Comparison of ENCODE assay signal across 24 cellular contexts in genomic region chr1:31529999-31530705, GRCh38. TPM values are rescaled to one million over a fixed set of nuclear protein-coding genes. Genes with fewer than 3 reads are reported as not detected.
DNase-seq lines count a peak whose midpoint lies in the region; ATAC-seq and TF ChIP-seq lines count a peak whose summit lies in the region.
"Had no signal": no experiment of that assay in that cellular context is flagged by ENCODE, and none has a peak within 500 bp of the region (broad histone marks: within the 10 kb centered on the region; RNA-seq: fewer than 3 reads in every experiment).

No MANE protein-coding gene starts in this region.

- no peak overlapping the region for H3K18ac ChIP-seq in trophoblast cell (ENCODE audit: low read length)

- H2BK5ac ChIP-seq in trophoblast cell (ENCODE audit: low read depth, low read length, poor library complexity), result peak overlapping the region; percentile 94

- H3K79me1 ChIP-seq in trophoblast cell (ENCODE audit: low read length), result peaks cover 23% of the 10 kb centered on the region

- intact Hi-C loops in right lobe of liver (cut with DNase I), result no loop called here

- no peak overlapping the region for H2AFZ ChIP-seq in trophoblast cell (ENCODE audit: insufficient read depth, low read length, poor library complexity)
- H2AFZ ChIP-seq: hepatocyte had no signal

- peak overlapping the region; percentile 21 for H3K4me3 ChIP-seq in endodermal cell (ENCODE audit: low read length)
- H3K4me3 ChIP-seq in trophoblast cell (ENCODE audit: low read depth, low read length), result no peak overlapping the region
- H3K4me3 ChIP-seq in right lobe of liver, result no peak overlapping the region
- H3K4me3 ChIP-seq: body of pancreas, hepatocyte, tibial nerve had no signal

- H3K79me2 ChIP-seq in trophoblast cell (ENCODE audit: control insufficient read depth, insufficient read depth, low read length, poor library complexity), result peaks cover under 1% of the 10 kb centered on the region
- H3K79me2 ChIP-seq: hepatocyte had no signal

- no peak overlapping the region for H3K4me2 ChIP-seq in trophoblast cell (ENCODE audit: low read length)
- H3K4me2 ChIP-seq: hepatocyte had no signal

- H3K4me1 Mint-ChIP-seq in endodermal cell, result peaks cover 18% of the 10 kb centered on the region
- H3K4me1 Mint-ChIP-seq in natural killer cell treated with Interleukin-12 subunit alpha and Interleukin-12 subunit beta and Interleukin-15 and Interleukin-18, amount 100 ng/mL, for 72 hours (ENCODE audit: low read depth in 2 of 2), result no peaks in the 10 kb centered on the region
- H3K4me1 Mint-ChIP-seq: activated CD4-positive, alpha-beta memory T cell treated with anti-CD3 and anti-CD28 coated beads, Interleukin-2, amount 10 ng/mL, durations not matched to agents 7 days and 5 days; activated naive CD8-positive, alpha-beta T cell treated with anti-CD3 and anti-CD28 coated beads, Interleukin-2, amount 10 ng/mL, durations not matched to agents 7 days and 5 days; CD4-positive, alpha-beta memory T cell; nephron progenitor cell had no signal

- H3K4ac ChIP-seq in trophoblast cell (ENCODE audit: low read depth, low read length), result no peak overlapping the region

- H3K9me3 ChIP-seq in endodermal cell (ENCODE audit: control insufficient read depth, low read length), result peaks cover 23% of the 10 kb centered on the region
- H3K9me3 ChIP-seq in trophoblast cell (ENCODE audit: insufficient read depth, low read depth, low read length), result no peaks in the 10 kb centered on the region
- no peaks in the 10 kb centered on the region for H3K9me3 ChIP-seq in right lobe of liver
- H3K9me3 ChIP-seq: body of pancreas, tibial nerve had no signal

- no peak overlapping the region for H3K14ac ChIP-seq in trophoblast cell (ENCODE audit: low read length)

- H4K91ac ChIP-seq in trophoblast cell (ENCODE audit: low read depth, low read length), result no peak overlapping the region

- no peak overlapping the region for H3K23ac ChIP-seq in trophoblast cell (ENCODE audit: low read length)

- H3K36me3 ChIP-seq in endodermal cell (ENCODE audit: control insufficient read depth, insufficient read depth, low read length) (no peaks in the 10 kb centered on the region), trophoblast cell (ENCODE audit: control insufficient read depth in 1 of 2, insufficient read depth in 2 of 2, low read length in 2 of 2) (no peaks in the 10 kb centered on the region), right lobe of liver (no peaks in the 10 kb centered on the region)
- H3K36me3 ChIP-seq: tibial nerve had no signal

- H3K27me3 ChIP-seq in endodermal cell (ENCODE audit: control insufficient read depth, insufficient read depth, low read length, poor library complexity, severe bottlenecking) (no peaks in the 10 kb centered on the region), trophoblast cell (ENCODE audit: insufficient read depth, low read length) (no peaks in the 10 kb centered on the region), right lobe of liver (no peaks in the 10 kb centered on the region)
- H3K27me3 ChIP-seq: body of pancreas, hepatocyte, tibial nerve had no signal

- DNase-seq in GM04504 (ENCODE audit: low read depth), result peak; percentile 12
- DNase-seq in NCI-H1105 treated with DMSO at 0.1 percent for 48 hours (lab: John Stamatoyannopoulos, UW), result peak; percentile 77
- no peak for DNase-seq in endodermal cell
- DNase-seq in trophoblast cell, result peak; percentile 41 to 89
- no peak for DNase-seq in natural killer cell treated with Interleukin-12 subunit alpha and Interleukin-12 subunit beta and Interleukin-15 and Interleukin-18, amount 100 ng/mL, for 72 hours (ENCODE audit: low spot score)
- DNase-seq in H4 (ENCODE audit: low spot score), result no peak
- DNase-seq in right lobe of liver, result no peak
- DNase-seq: activated CD4-positive, alpha-beta memory T cell treated with anti-CD3 and anti-CD28 coated beads, Interleukin-2, amount 10 ng/mL, durations not matched to agents 7 days and 5 days; activated CD4-positive, CD25-positive, alpha-beta regulatory T cell treated with anti-CD3 and anti-CD28 coated beads, Interleukin-2, amount 50 U/mL, for 72 hours; activated naive CD8-positive, alpha-beta T cell treated with anti-CD3 and anti-CD28 coated beads, Interleukin-2, amount 10 ng/mL, durations not matched to agents 7 days and 5 days; body of pancreas; CD4-positive, alpha-beta memory T cell; DMS 273 treated with DMSO at 0.1 percent for 48 hours; foreskin melanocyte; left ventricle myocardium superior; NCI-H1048; NCI-H2029 treated with DMSO at 0.1 percent for 48 hours; NCI-H510A treated with DMSO at 0.1 percent for 48 hours; nephron progenitor cell had no signal

- no peak overlapping the region for H3K4me3 Mint-ChIP-seq in endodermal cell
- H3K4me3 Mint-ChIP-seq in natural killer cell treated with Interleukin-12 subunit alpha and Interleukin-12 subunit beta and Interleukin-15 and Interleukin-18, amount 100 ng/mL, for 72 hours, result no peak overlapping the region
- H3K4me3 Mint-ChIP-seq: activated CD4-positive, alpha-beta memory T cell treated with anti-CD3 and anti-CD28 coated beads, Interleukin-2, amount 10 ng/mL, durations not matched to agents 7 days and 5 days; activated naive CD8-positive, alpha-beta T cell treated with anti-CD3 and anti-CD28 coated beads, Interleukin-2, amount 10 ng/mL, durations not matched to agents 7 days and 5 days; CD4-positive, alpha-beta memory T cell; nephron progenitor cell; T-helper 1 cell treated with Interleukin-12 subunit alpha and Interleukin-12 subunit beta and Interleukin-4 antibody, amounts not matched to agents 30 μg/mL and 1 μg/mL, for 36 hours had no signal

- no peak for TF ChIP-seq POLR2A in right lobe of liver (IDR thresholded peaks at IDR 0.05)

- H2AK5ac ChIP-seq in trophoblast cell (ENCODE audit: low read length), result no peak overlapping the region

- ATAC-seq in natural killer cell treated with Interleukin-12 subunit alpha and Interleukin-12 subunit beta and Interleukin-15 and Interleukin-18, amount 100 ng/mL, for 72 hours, result no peak
- ATAC-seq in right lobe of liver, result no peak
- ATAC-seq: body of pancreas, sciatic nerve had no signal

- peak overlapping the region; percentile 60 for H2BK120ac ChIP-seq in trophoblast cell (ENCODE audit: insufficient read depth, low read length, poor library complexity)

- no peak overlapping the region for H2BK12ac ChIP-seq in trophoblast cell (ENCODE audit: low read length)

- H3K4me1 ChIP-seq in endodermal cell (ENCODE audit: control insufficient read depth, insufficient read depth, low read length) (peaks cover 4% of the 10 kb centered on the region), trophoblast cell (ENCODE audit: control insufficient read depth in 1 of 2, insufficient read depth in 2 of 2, low read length in 2 of 2) (peaks cover 0 to 5% of the 10 kb centered on the region in 2 experiments), right lobe of liver (no peaks in the 10 kb centered on the region)
- H3K4me1 ChIP-seq: body of pancreas, tibial nerve had no signal

- no peak overlapping the region for H3K9ac ChIP-seq in endodermal cell (ENCODE audit: extremely low read depth, low read length, poor library complexity, severe bottlenecking)
- H3K9ac ChIP-seq in trophoblast cell (ENCODE audit: low read length), result no peak overlapping the region

- H3K27ac Mint-ChIP-seq in endodermal cell, result no peak overlapping the region
- H3K27ac Mint-ChIP-seq in natural killer cell treated with Interleukin-12 subunit alpha and Interleukin-12 subunit beta and Interleukin-15 and Interleukin-18, amount 100 ng/mL, for 72 hours, result no peak overlapping the region
- H3K27ac Mint-ChIP-seq: activated CD4-positive, alpha-beta memory T cell treated with anti-CD3 and anti-CD28 coated beads, Interleukin-2, amount 10 ng/mL, durations not matched to agents 7 days and 5 days; activated naive CD8-positive, alpha-beta T cell treated with anti-CD3 and anti-CD28 coated beads, Interleukin-2, amount 10 ng/mL, durations not matched to agents 7 days and 5 days; CD4-positive, alpha-beta memory T cell; nephron progenitor cell; T-helper 1 cell treated with Interleukin-12 subunit alpha and Interleukin-12 subunit beta and Interleukin-4 antibody, amounts not matched to agents 30 μg/mL and 1 μg/mL, for 36 hours had no signal

- no peak for TF ChIP-seq CTCF in endodermal cell (conservative IDR thresholded peaks at IDR 0.05)
- TF ChIP-seq CTCF in right lobe of liver (IDR thresholded peaks at IDR 0.05), result no peak

- H3K36me3 Mint-ChIP-seq in endodermal cell (ENCODE audit: low read depth), result no peaks in the 10 kb centered on the region
- H3K36me3 Mint-ChIP-seq in natural killer cell treated with Interleukin-12 subunit alpha and Interleukin-12 subunit beta and Interleukin-15 and Interleukin-18, amount 100 ng/mL, for 72 hours, result no peaks in the 10 kb centered on the region
- H3K36me3 Mint-ChIP-seq: activated naive CD8-positive, alpha-beta T cell treated with anti-CD3 and anti-CD28 coated beads, Interleukin-2, amount 10 ng/mL, durations not matched to agents 7 days and 5 days; CD4-positive, alpha-beta memory T cell had no signal

- WGBS in endodermal cell (ENCODE audit: insufficient coverage in 1 of 2, insufficient read length in 1 of 2), 2 experiments, result 63 to 92% methylated on average over 2 to 3 of the region's 4 CpGs
- WGBS in trophoblast cell (ENCODE audit: extremely low coverage, insufficient coverage, insufficient read length), result no CpG with 5 or more reads among the region's 4 CpGs
- WGBS in right lobe of liver (ENCODE audit: insufficient coverage, low coverage, low lambda C conversion rate, missing lambda C conversion rate), result 51% methylated on average over 4 of the region's 4 CpGs

- no peaks in the 10 kb centered on the region for H3K9me3 Mint-ChIP-seq in endodermal cell
- H3K9me3 Mint-ChIP-seq in natural killer cell treated with Interleukin-12 subunit alpha and Interleukin-12 subunit beta and Interleukin-15 and Interleukin-18, amount 100 ng/mL, for 72 hours, result no peaks in the 10 kb centered on the region
- H3K9me3 Mint-ChIP-seq: activated CD4-positive, alpha-beta memory T cell treated with anti-CD3 and anti-CD28 coated beads, Interleukin-2, amount 10 ng/mL, durations not matched to agents 7 days and 5 days; activated naive CD8-positive, alpha-beta T cell treated with anti-CD3 and anti-CD28 coated beads, Interleukin-2, amount 10 ng/mL, durations not matched to agents 7 days and 5 days; CD4-positive, alpha-beta memory T cell; nephron progenitor cell; T-helper 1 cell treated with Interleukin-12 subunit alpha and Interleukin-12 subunit beta and Interleukin-4 antibody, amounts not matched to agents 30 μg/mL and 1 μg/mL, for 36 hours had no signal

- no peak overlapping the region for H4K8ac ChIP-seq in trophoblast cell (ENCODE audit: low read depth, low read length)

- H4K12ac ChIP-seq in trophoblast cell (ENCODE audit: low read depth, low read length), result no peak overlapping the region

- H3K27me3 Mint-ChIP-seq in endodermal cell (ENCODE audit: insufficient read depth), result peaks cover under 1% of the 10 kb centered on the region
- peaks cover 14 to 41% of the 10 kb centered on the region in 2 donors for H3K27me3 Mint-ChIP-seq in natural killer cell treated with Interleukin-12 subunit alpha and Interleukin-12 subunit beta and Interleukin-15 and Interleukin-18, amount 100 ng/mL, for 72 hours

- H3K27ac ChIP-seq in endodermal cell (ENCODE audit: low read depth, low read length) (no peak overlapping the region), trophoblast cell (ENCODE audit: low read depth, low read length) (peak overlapping the region; percentile 97), right lobe of liver (no peak overlapping the region)
- H3K27ac ChIP-seq: body of pancreas, tibial nerve had no signal

RNA-seq across cellular contexts. Expression of gene TINAGL1, which starts 46.2 kb away (rescaled TPM):
- total RNA-seq in endodermal cell (1 to 10 TPM; 3.0 to 3.4 TPM), right lobe of liver (10 to 100 TPM; 10.1 to 40.4 (median 30.2) TPM)
- polyA plus RNA-seq in endodermal cell (2013, experiment 1 of 2), result 1.0 TPM
- polyA plus RNA-seq in endodermal cell (2013, experiment 2 of 2), result 0.70 TPM
- polyA plus RNA-seq in trophoblast cell (2013), result 434 and 470 TPM in 2 replicates
- total RNA-seq in natural killer cell treated with Interleukin-12 subunit alpha and Interleukin-12 subunit beta and Interleukin-15 and Interleukin-18, amount 100 ng/mL, for 72 hours, result not detected
- 0.23 and 0.90 TPM in 2 replicates for total RNA-seq in H4 (2014; rRNA removed; shearing (Covaris generic))
- total RNA-seq: activated CD4-positive, alpha-beta memory T cell treated with anti-CD3 and anti-CD28 coated beads, Interleukin-2, amount 10 ng/mL, durations not matched to agents 7 days and 5 days; activated naive CD8-positive, alpha-beta T cell treated with anti-CD3 and anti-CD28 coated beads, Interleukin-2, amount 10 ng/mL, durations not matched to agents 7 days and 5 days; CD4-positive, alpha-beta memory T cell; mononuclear cell had no signal
- polyA plus RNA-seq: CD4-positive, alpha-beta memory T cell had no signal

Comparison
In these comparisons a context has a peak if more than half of its experiments do, and no peak if none do; other contexts are left out.
1. DNase-seq: peak in GM04504 (single experiment), NCI-H1105 treated with DMSO at 0.1 percent for 48 hours (single experiment) and trophoblast cell (2 of 2); none in endodermal cell (single experiment), natural killer cell treated with Interleukin-12 subunit alpha and Interleukin-12 subunit beta and Interleukin-15 and Interleukin-18, amount 100 ng/mL, for 72 hours (single experiment), H4 (single experiment) and right lobe of liver (0 of 3).